In the genomic region with DNA sequence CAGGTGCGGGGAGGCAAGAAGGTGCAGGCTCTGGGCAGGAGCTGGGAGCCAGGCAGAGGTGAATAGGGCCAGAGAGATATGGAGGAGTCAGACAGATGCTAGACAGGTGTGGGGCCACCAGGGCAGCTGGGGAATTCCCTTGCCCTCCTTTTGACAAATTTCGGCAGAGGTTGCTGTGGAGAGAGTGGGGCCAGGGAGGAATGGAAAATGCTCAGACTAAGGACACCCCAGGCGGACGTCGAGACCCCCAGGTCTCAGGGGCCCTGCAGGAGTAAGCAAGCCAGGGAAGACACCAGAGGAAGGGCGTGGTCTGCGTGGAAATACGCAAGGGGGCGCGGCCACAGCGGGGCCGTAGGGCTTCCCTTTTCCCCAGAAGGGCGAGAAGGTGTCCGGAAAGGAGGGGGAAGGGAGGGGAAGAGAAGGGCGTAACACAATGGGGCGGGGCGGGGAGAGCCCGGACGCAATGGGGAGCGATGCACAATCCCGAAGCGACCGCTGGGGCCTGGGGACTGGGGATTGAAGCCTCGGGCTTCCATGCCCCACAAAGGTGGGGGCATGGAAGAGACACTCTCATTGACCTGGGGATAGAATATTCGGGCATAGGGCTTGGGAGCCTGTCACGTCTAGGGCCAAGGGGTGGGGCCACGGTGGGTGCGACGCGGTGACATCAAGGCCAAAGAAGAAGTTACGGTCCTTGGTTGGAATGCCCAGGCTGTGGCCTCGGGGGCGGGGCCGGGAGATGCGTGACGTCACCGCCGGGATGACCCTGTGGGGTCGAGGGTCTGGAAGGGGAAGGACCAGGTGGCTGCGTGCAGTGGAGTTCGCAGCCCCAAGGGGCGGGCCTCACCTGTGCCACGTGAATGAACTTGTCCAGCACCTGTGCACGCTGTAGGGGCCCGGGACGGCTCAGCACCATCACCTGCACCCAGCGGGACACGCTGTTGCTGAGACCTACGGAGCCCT, we compare ENCODE assay signal across 8 cellular contexts. TPM values are rescaled to one million over a fixed set of nuclear protein-coding genes. Genes with fewer than 3 reads are reported as not detected.
DNase-seq lines count a peak whose midpoint lies in the region; ATAC-seq, FAIRE-seq and TF ChIP-seq lines count a peak whose summit lies in the region.

No MANE protein-coding gene starts in this region.

- H3K9ac ChIP-seq in SK-N-MC (ENCODE audit: insufficient read length) (no peak overlapping the region), GM12878 (ENCODE audit: control insufficient read depth, insufficient read depth, low read length) (no peak overlapping the region)

- peak; percentile 91 for ATAC-seq in GM12878
- peak; percentile 69 for ATAC-seq in left lobe of liver

- POLR2A ChIA-PET in HEK293 (lab: Yijun Ruan, JAX), result interaction anchor here (0.6 to 0.7 kb wide), 2 partner anchors 15 to 414 kb away, joined by 3 to 4 read pairs; a partner anchor contains a TSS
- POLR2A ChIA-PET in GM12878 (lab: Charles Lee), result no interaction called here

- peak overlapping the region; percentile 29 for H2AFZ ChIP-seq in GM12878 (ENCODE audit: control insufficient read depth, low read depth, low read length)

- RAD21 ChIA-PET in GM12878 (lab: Charles Lee; ENCODE audit: unreplicated experiment), result interaction anchor here (1.5 kb wide), 1 partner anchor 15 kb away, joined by 5 read pairs; a partner anchor contains a TSS

- H3K4me3 ChIP-seq in HEK293 (ENCODE audit: low read depth, low read length) (peak overlapping the region; percentile 21), SK-N-MC (peak overlapping the region; percentile 69), GM12878 (peak overlapping the region; percentile 54)

- SMC1A ChIA-PET in GM12878 (lab: Charles Lee; ENCODE audit: uncharacterized antibody, unreplicated experiment), result interaction anchor here (1.0 kb wide), 1 partner anchor 13 kb away, joined by 3 read pairs; no protein-coding TSS in a partner anchor

- H3K4me1 ChIP-seq in HEK293 (ENCODE audit: control insufficient read depth, insufficient read depth, low read length) (peaks cover 11% of the 10 kb centered on the region), GM12878 (ENCODE audit: control insufficient read depth, insufficient read depth, low read length) (peaks cover 7% of the 10 kb centered on the region)

- WGBS in GM12878 (ENCODE audit: insufficient coverage, insufficient replicate concordance, low lambda C conversion rate, missing lambda C conversion rate), result 4% methylated on average over 46 of the region's 49 CpGs

- DNase-seq in AML-193 (lab: John Stamatoyannopoulos, UW) (peak; percentile 71 to 83), SK-N-MC (ENCODE audit: low read depth, low spot score) (no peak), GM12878 (ENCODE audit: low read depth, low spot score) (no peak), left lobe of liver (ENCODE audit: low spot score) (peak; percentile 56), epidermal melanocyte (ENCODE audit: insufficient read length, low spot score) (no peak), cerebellar nuclear complex (lab: John Stamatoyannopoulos, UW) (no peak)
- peak in 2 of 3 experiments; percentile 31 to 71 for DNase-seq in stimulated activated CD4-positive, alpha-beta T cell treated with anti-CD3 and anti-CD28 coated beads, TNF-alpha, amount 100 ng/mL, for 24 hours (ENCODE audit: low read depth in 3 of 3)

- CTCF ChIA-PET in HEK293 (lab: Yijun Ruan, JAX) (interaction anchor here (0.8 to 3.4 kb wide), 4 partner anchors 14 to 216 kb away, joined by 3 to 32 read pairs (median 4); a partner anchor contains a TSS), GM12878 (lab: Yijun Ruan, JAX) (interaction anchor here (0.8 kb wide), 1 partner anchor 146 kb away, joined by 3 read pairs; no protein-coding TSS in a partner anchor)

- H4K20me1 ChIP-seq in GM12878 (ENCODE audit: control insufficient read depth, insufficient read depth), result no peaks in the 10 kb centered on the region

- no peaks in the 10 kb centered on the region for H3K79me2 ChIP-seq in GM12878 (ENCODE audit: control insufficient read depth, insufficient read depth, low read length)

- no TSS peak for BruUV-seq in GM12878 (replicated peaks; lab: Mats Ljungman, UMichigan)

- TF ChIP-seq EP300 in GM12878 (IDR thresholded peaks at IDR 0.05; ENCODE audit: borderline replicate concordance in 1 of 2, control insufficient read depth in 1 of 2, low read depth in 2 of 2, low read length in 2 of 2), result no peak

- H3K9me3 ChIP-seq in HEK293 (ENCODE audit: control insufficient read depth, insufficient read depth, low read depth, low read length), result no peaks in the 10 kb centered on the region
- no peaks in the 10 kb centered on the region for H3K9me3 ChIP-seq in SK-N-MC (ENCODE audit: low read depth, low read length)
- H3K9me3 ChIP-seq in GM12878 (replicated peaks; ENCODE audit: control insufficient read depth, insufficient read depth, low read length), result no peaks in the 10 kb centered on the region

- TF ChIP-seq CTCF in HEK293 (tag by site-specific recombination; IDR thresholded peaks at IDR 0.05), result no peak; the same call in 1 of the 2 replicates
- TF ChIP-seq CTCF in GM12878 (IDR thresholded peaks at IDR 0.05 in 2 of 3, conservative IDR thresholded peaks at IDR 0.05 in 1 of 3; ENCODE audit: control insufficient read depth in 2 of 3, extremely low read depth in 1 of 3, insufficient read depth in 1 of 3, low read depth in 3 of 3, low read length in 3 of 3), result peak in 1 of 3 experiments; percentile 1; a peak in 1 of 6 replicates

- FAIRE-seq in GM12878 (lab: Jason Lieb, UNC), result peak; percentile 38

- H3K27ac ChIP-seq in HEK293 (ENCODE audit: extremely low read depth, low read depth, low read length) (no peak overlapping the region; the same call in 1 of the 2 replicates), SK-N-MC (no peak overlapping the region), GM12878 (ENCODE audit: control insufficient read depth, insufficient read depth) (no peak overlapping the region)

- in situ Hi-C loops in GM12878 (cut with MboI), result loop anchor here (25.0 kb wide), 1 partner anchor 219 kb away; a partner anchor contains a TSS

- no peak for TF ChIP-seq POLR2A in GM12878 (IDR thresholded peaks at IDR 0.05; ENCODE audit: low read depth, low read length)

- peak overlapping the region; percentile 68 for H3K4me2 ChIP-seq in GM12878 (ENCODE audit: control insufficient read depth, insufficient read depth)

- H3K27me3 ChIP-seq in GM12878 (replicated peaks in 1 of 2; ENCODE audit: control insufficient read depth in 2 of 2, insufficient read depth in 2 of 2, low read length in 1 of 2), result no peaks in the 10 kb centered on the region; a peak in 1 of 4 replicates

- intact Hi-C loops in GM12878 (cut with micrococcal nuclease; ENCODE audit: unreplicated experiment), result no loop called here

- TF ChIP-seq RAD21 in GM12878 (IDR thresholded peaks at IDR 0.05; ENCODE audit: insufficient read depth, low read depth, low read length), result no peak

- H3K36me3 ChIP-seq in HEK293 (ENCODE audit: control insufficient read depth in 2 of 2, insufficient read depth in 1 of 2, low read length in 2 of 2), result no peaks in the 10 kb centered on the region
- H3K36me3 ChIP-seq in SK-N-MC (ENCODE audit: insufficient read depth, low read length), result no peaks in the 10 kb centered on the region
- H3K36me3 ChIP-seq in GM12878 (ENCODE audit: control insufficient read depth in 2 of 2, insufficient read depth in 2 of 2, low read length in 1 of 2), result no peaks in the 10 kb centered on the region

RNA-seq across cellular contexts. Expression of a gene that starts 8.2 kb away (rescaled TPM):
- total RNA-seq in GM12878 (2013; cell fraction: nucleolus; rRNA removed), result 3.5 and 4.8 TPM in 2 replicates
- total RNA-seq in GM12878 (2014; rRNA removed), result 4.8 and 5.7 TPM in 2 replicates
- 2.0 and 2.8 TPM in 2 replicates for total RNA-seq in GM12878 (2014; rRNA removed; fragmentation: Illumina TruSeq; extraction: Trizol)
- 5.9 TPM in 2 replicates for total RNA-seq in GM12878 (2021)
- 1.2 TPM for polyA plus RNA-seq in GM12878 (2011; ENCODE audit: low read depth)
- polyA plus RNA-seq in GM12878 (2011; rRNA removed), result 0.04 and 0.24 TPM in 2 replicates
- polyA plus RNA-seq in GM12878 (2011; cell fraction: cytosol; rRNA removed), result 0.22 and 0.30 TPM in 2 replicates
- 0.38 and 0.55 TPM in 2 replicates for polyA plus RNA-seq in GM12878 (2011; cell fraction: nucleus; rRNA removed)
- 2.5 and 2.6 TPM in 2 replicates for polyA plus RNA-seq in GM12878 (2012)
- polyA plus RNA-seq in GM12878 (2014; fragmentation: Illumina TruSeq; extraction: Trizol), result 4.2 and 5.5 TPM in 2 replicates
- polyA plus RNA-seq in GM12878 (2014; fragmentation: Nextera tagmentation; extraction: Ambion mirVana), result under 1 TPM; 0.26 to 0.55 TPM
- 6.6 and 7.4 TPM in 2 replicates for polyA plus RNA-seq in GM12878 (2014; rRNA removed)
- 1 to 10 TPM; 2.4 to 3.8 TPM for polyA plus RNA-seq in GM12878 (2016; fragmentation: Nextera tagmentation; extraction: Ambion mirVana)
- polyA minus RNA-seq in GM12878 (2011; rRNA and poly(A)+ RNA removed), result 0.21 TPM in 1 of 2 replicates, not detected in the other
- not detected in 2 replicates for polyA minus RNA-seq in GM12878 (2011; cell fraction: cytosol; rRNA and poly(A)+ RNA removed)
- 0.12 TPM in 1 of 2 replicates, not detected in the other for polyA minus RNA-seq in GM12878 (2011; cell fraction: nucleus; rRNA and poly(A)+ RNA removed)
- total RNA-seq in left lobe of liver, result 1.0 TPM

RNA-seq across cellular contexts. Expression of a gene that starts 14.9 kb away (rescaled TPM):
- total RNA-seq in GM12878 (2013; cell fraction: nucleolus; rRNA removed), result 25.4 and 31.4 TPM in 2 replicates
- total RNA-seq in GM12878 (2014; rRNA removed) (9.8 and 10.2 TPM in 2 replicates), GM12878 (2014; rRNA removed; fragmentation: Illumina TruSeq; extraction: Trizol) (6.8 and 7.0 TPM in 2 replicates), GM12878 (2021) (11.2 and 14.2 TPM in 2 replicates), left lobe of liver (8.7 TPM)
- polyA plus RNA-seq in GM12878 (2011; ENCODE audit: low read depth), result 5.0 TPM
- polyA plus RNA-seq in GM12878 (2011; rRNA removed) (4.5 and 8.8 TPM in 2 replicates), GM12878 (2014; fragmentation: Illumina TruSeq; extraction: Trizol) (1.7 and 3.5 TPM in 2 replicates), GM12878 (2014; fragmentation: Nextera tagmentation; extraction: Ambion mirVana) (1 to 10 TPM; 1.4 to 2.3 TPM), GM12878 (2014; rRNA removed) (17.1 and 23.5 TPM in 2 replicates), GM12878 (2016; fragmentation: Nextera tagmentation; extraction: Ambion mirVana) (10 to 100 TPM; 13.5 to 17.2 TPM)
- 13.9 and 19.4 TPM in 2 replicates for polyA plus RNA-seq in GM12878 (2011; cell fraction: cytosol; rRNA removed)
- 33.4 and 38.9 TPM in 2 replicates for polyA plus RNA-seq in GM12878 (2011; cell fraction: nucleus; rRNA removed)
- polyA plus RNA-seq in GM12878 (2012), result 14.4 and 15.0 TPM in 2 replicates
- polyA minus RNA-seq in GM12878 (2011; rRNA and poly(A)+ RNA removed), result 4.2 and 10.1 TPM in 2 replicates
- polyA minus RNA-seq in GM12878 (2011; cell fraction: cytosol; rRNA and poly(A)+ RNA removed), result 7.9 and 8.8 TPM in 2 replicates
- polyA minus RNA-seq in GM12878 (2011; cell fraction: nucleus; rRNA and poly(A)+ RNA removed), result 6.8 and 10.3 TPM in 2 replicates

RNA-seq across cellular contexts. Expression of a gene that starts 15.7 kb away (rescaled TPM):
- 2.0 TPM in 2 replicates for total RNA-seq in GM12878 (2013; cell fraction: nucleolus; rRNA removed)
- total RNA-seq in GM12878 (2014; rRNA removed) (0.11 TPM in 2 replicates), GM12878 (2014; rRNA removed; fragmentation: Illumina TruSeq; extraction: Trizol) (0.04 and 0.28 TPM in 2 replicates), GM12878 (2021) (0.28 and 0.88 TPM in 2 replicates), left lobe of liver (0.68 TPM)
- polyA plus RNA-seq in GM12878 (2011; ENCODE audit: low read depth), result 0.08 TPM
- polyA plus RNA-seq in GM12878 (2011; rRNA removed) (0.03 and 0.07 TPM in 2 replicates), GM12878 (2014; fragmentation: Illumina TruSeq; extraction: Trizol) (0.05 and 0.32 TPM in 2 replicates), GM12878 (2014; fragmentation: Nextera tagmentation; extraction: Ambion mirVana) (under 1 TPM; under 0.01 to 0.02 TPM), GM12878 (2014; rRNA removed) (0.10 and 0.22 TPM in 2 replicates), GM12878 (2016; fragmentation: Nextera tagmentation; extraction: Ambion mirVana) (under 1 TPM in 1 of 2 experiments, not detected in 1; 0.04 TPM)
- polyA plus RNA-seq in GM12878 (2011; cell fraction: cytosol; rRNA removed), result 0.03 and 0.13 TPM in 2 replicates
- polyA plus RNA-seq in GM12878 (2011; cell fraction: nucleus; rRNA removed), result 0.10 and 0.15 TPM in 2 replicates
- 0.31 and 0.51 TPM in 2 replicates for polyA plus RNA-seq in GM12878 (2012)
- polyA minus RNA-seq in GM12878 (2011; rRNA and poly(A)+ RNA removed), result under 0.01 and 0.07 TPM in 2 replicates
- polyA minus RNA-seq in GM12878 (2011; cell fraction: cytosol; rRNA and poly(A)+ RNA removed), result not detected in 2 replicates
- polyA minus RNA-seq in GM12878 (2011; cell fraction: nucleus; rRNA and poly(A)+ RNA removed), result under 0.01 and 0.57 TPM in 2 replicates

RNA-seq across cellular contexts. Expression of a gene that starts 29.3 kb away (rescaled TPM):
- total RNA-seq in GM12878 (2013; cell fraction: nucleolus; rRNA removed), result 2.1 and 4.2 TPM in 2 replicates
- total RNA-seq in GM12878 (2014; rRNA removed), result 0.05 TPM in 1 of 2 replicates, not detected in the other
- 0.23 and 0.27 TPM in 2 replicates for total RNA-seq in GM12878 (2014; rRNA removed; fragmentation: Illumina TruSeq; extraction: Trizol)
- total RNA-seq in GM12878 (2021), result 1.2 and 1.5 TPM in 2 replicates
- polyA plus RNA-seq in GM12878 (2011; ENCODE audit: low read depth), result 0.04 TPM
- 0.61 and 0.79 TPM in 2 replicates for polyA plus RNA-seq in GM12878 (2011; rRNA removed)
- polyA plus RNA-seq in GM12878 (2011; cell fraction: cytosol; rRNA removed), result 0.18 and 0.40 TPM in 2 replicates
- polyA plus RNA-seq in GM12878 (2011; cell fraction: nucleus; rRNA removed), result 4.8 and 6.4 TPM in 2 replicates
- polyA plus RNA-seq in GM12878 (2012), result 0.91 and 2.4 TPM in 2 replicates
- 0.11 and 0.24 TPM in 2 replicates for polyA plus RNA-seq in GM12878 (2014; fragmentation: Illumina TruSeq; extraction: Trizol)
- polyA plus RNA-seq in GM12878 (2014; fragmentation: Nextera tagmentation; extraction: Ambion mirVana), result under 1 TPM; 0.09 to 0.32 TPM
- polyA plus RNA-seq in GM12878 (2014; rRNA removed), result 0.31 and 0.88 TPM in 2 replicates
- under 1 TPM in 1 of 2 experiments, not detected in 1; 0.47 TPM for polyA plus RNA-seq in GM12878 (2016; fragmentation: Nextera tagmentation; extraction: Ambion mirVana)
- polyA minus RNA-seq in GM12878 (2011; rRNA and poly(A)+ RNA removed), result 0.52 and 0.73 TPM in 2 replicates
- not detected in 2 replicates for polyA minus RNA-seq in GM12878 (2011; cell fraction: cytosol; rRNA and poly(A)+ RNA removed)
- 1.1 and 2.0 TPM in 2 replicates for polyA minus RNA-seq in GM12878 (2011; cell fraction: nucleus; rRNA and poly(A)+ RNA removed)
- 0.30 TPM for total RNA-seq in left lobe of liver

RNA-seq across cellular contexts. Expression of a gene that starts 30.0 kb away (rescaled TPM):
- total RNA-seq in GM12878 (2013; cell fraction: nucleolus; rRNA removed), result not detected in 2 replicates
- total RNA-seq in GM12878 (2014; rRNA removed) (not detected in 2 replicates), GM12878 (2014; rRNA removed; fragmentation: Illumina TruSeq; extraction: Trizol) (not detected in 2 replicates), GM12878 (2021) (not detected in 2 replicates), left lobe of liver (not detected)
- not detected for polyA plus RNA-seq in GM12878 (2011; ENCODE audit: low read depth)
- polyA plus RNA-seq in GM12878 (2011; rRNA removed) (not detected in 2 replicates), GM12878 (2014; fragmentation: Illumina TruSeq; extraction: Trizol) (not detected in 2 replicates), GM12878 (2014; fragmentation: Nextera tagmentation; extraction: Ambion mirVana) (not detected), GM12878 (2014; rRNA removed) (not detected in 2 replicates), GM12878 (2016; fragmentation: Nextera tagmentation; extraction: Ambion mirVana) (not detected)
- not detected in 2 replicates for polyA plus RNA-seq in GM12878 (2011; cell fraction: cytosol; rRNA removed)
- polyA plus RNA-seq in GM12878 (2011; cell fraction: nucleus; rRNA removed), result not detected in 2 replicates
- 0.25 and 0.37 TPM in 2 replicates for polyA plus RNA-seq in GM12878 (2012)
- not detected in 2 replicates for polyA minus RNA-seq in GM12878 (2011; rRNA and poly(A)+ RNA removed)
- not detected in 2 replicates for polyA minus RNA-seq in GM12878 (2011; cell fraction: cytosol; rRNA and poly(A)+ RNA removed)
- polyA minus RNA-seq in GM12878 (2011; cell fraction: nucleus; rRNA and poly(A)+ RNA removed), result not detected in 2 replicates

Comparison
In these comparisons a context has a peak if more than half of its experiments do, and no peak if none do; other contexts are left out.
1. DNase-seq: peak in AML-193 (2 of 2), left lobe of liver (single experiment) and stimulated activated CD4-positive, alpha-beta T cell treated with anti-CD3 and anti-CD28 coated beads, TNF-alpha, amount 100 ng/mL, for 24 hours (2 of 3); none in SK-N-MC (single experiment), GM12878 (single experiment), epidermal melanocyte (single experiment) and cerebellar nuclear complex (0 of 2).
2. Peak in every context shown above with its lines, with median percentiles within 50 percentile points of each other: H3K4me3 ChIP-seq.